6 cellular contexts compared by ENCODE assay signal in the genomic region with DNA sequence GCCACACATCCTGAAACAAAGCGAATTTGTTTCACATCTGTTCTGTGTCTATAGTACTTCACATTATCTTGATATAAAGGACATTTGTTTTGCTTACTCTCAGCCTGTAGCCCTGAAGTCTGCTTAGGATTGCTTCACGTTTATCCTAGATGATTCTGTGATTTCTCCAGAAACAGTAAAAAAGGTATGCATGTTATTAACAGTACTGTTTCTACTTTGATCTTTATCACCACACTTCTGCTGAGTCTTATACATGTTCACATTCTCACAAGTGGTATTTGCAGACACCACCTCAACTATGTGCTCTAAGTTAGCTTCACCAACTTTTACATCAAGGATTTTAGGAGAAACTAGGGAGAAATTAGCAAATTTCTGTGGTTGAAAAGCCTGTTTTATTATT. TPM values are rescaled to one million over a fixed set of nuclear protein-coding genes. Genes with fewer than 3 reads are reported as not detected.
"Had no signal": no experiment of that assay in that cellular context is flagged by ENCODE, and none has a peak within 500 bp of the region (broad histone marks: within the 10 kb centered on the region; RNA-seq: fewer than 3 reads in every experiment).

No MANE protein-coding gene starts in this region.

- DNase-seq: H9, HCEC 1CT, IMR-90 had no signal

- H2AFZ ChIP-seq: GM23338 had no signal

- H3K9me3 Mint-ChIP-seq: GM23338 had no signal

- H3K4me2 ChIP-seq: GM23338 had no signal

- H3K4me3 Mint-ChIP-seq: GM23338, H9 had no signal

- H3K4me3 ChIP-seq: GM23338, K562 had no signal

- ATAC-seq: GM23338, K562 had no signal

- H3K27ac Mint-ChIP-seq: GM23338, H9 had no signal

RNA-seq across cellular contexts. Expression of gene ADAMTS19, which starts 47.4 kb away (rescaled TPM):
- total RNA-seq: HT-29, K562 had no signal
- polyA plus RNA-seq: K562 had no signal
